In genomic region chr6:44194326-44194725, GRCh38 we compare ENCODE assay signal across 19 cellular contexts. TPM values are rescaled to one million over a fixed set of nuclear protein-coding genes. Genes with fewer than 3 reads are reported as not detected.
DNase-seq lines count a peak whose midpoint lies in the region; ATAC-seq, FAIRE-seq and TF ChIP-seq lines count a peak whose summit lies in the region.
"Had no signal": no experiment of that assay in that cellular context is flagged by ENCODE, and none has a peak within 500 bp of the region (broad histone marks: within the 10 kb centered on the region; RNA-seq: fewer than 3 reads in every experiment).

No MANE protein-coding gene starts in this region.

- H3K9me3 ChIP-seq in H1 (ENCODE audit: insufficient read depth in 2 of 2, low read depth in 1 of 2, low read length in 1 of 2) (no peaks in the 10 kb centered on the region), aorta (ENCODE audit: control insufficient read depth, low read length) (no peaks in the 10 kb centered on the region)
- H3K9me3 ChIP-seq: A549 had no signal

- H3K14ac ChIP-seq in H1 (ENCODE audit: insufficient read length), result no peak overlapping the region

- H4K91ac ChIP-seq in H1 (replicated peaks; ENCODE audit: insufficient read length, low read length), result no peak overlapping the region

- TF ChIP-seq POLR2A in H54 (IDR thresholded peaks at IDR 0.05; ENCODE audit: low read depth, low read length) (no peak), H1 (IDR thresholded peaks at IDR 0.05; ENCODE audit: control extremely low read depth in 1 of 2, low read depth in 2 of 2, low read length in 2 of 2) (no peak)

- peaks cover 3% of the 10 kb centered on the region; the same call in 1 of the 2 replicates for H3K23me2 ChIP-seq in H1 (ENCODE audit: low read depth, low read length)

- no peak overlapping the region for H2BK20ac ChIP-seq in H1 (ENCODE audit: low read length)

- POLR2A ChIA-PET in H1 (lab: Charles Lee; ENCODE audit: partially characterized antibody), result interaction anchor here (0.9 to 2.8 kb wide), 8 partner anchors 10 to 52 kb away, joined by 3 to 26 read pairs (median 6); partner anchors contain the start of genes HSP90AB1 and SLC29A1

- H3K4me1 ChIP-seq in H1 (replicated peaks in 1 of 4; ENCODE audit: control insufficient read depth in 3 of 4, insufficient read depth in 4 of 4, low read length in 3 of 4) (peaks cover 4 to 8% (median 4%) of the 10 kb centered on the region in 4 experiments; a peak in 6 of 7 replicates), mesendoderm (ENCODE audit: control insufficient read depth, low read depth, low read length) (peaks cover 8% of the 10 kb centered on the region), aorta (ENCODE audit: control insufficient read depth in 1 of 2, insufficient read depth in 2 of 2, low read length in 2 of 2) (no peaks in the 10 kb centered on the region)
- H3K4me1 ChIP-seq: A549 had no signal

- H2BK15ac ChIP-seq in H1 (ENCODE audit: low read length) (peak overlapping the region; percentile 74; the same call in 1 of the 2 replicates), mesendoderm (replicated peaks; ENCODE audit: low read depth) (no peak overlapping the region)

- no peak overlapping the region for H3K18ac ChIP-seq in H1 (ENCODE audit: extremely low read depth, low read length)
- no peak overlapping the region for H3K18ac ChIP-seq in mesendoderm (ENCODE audit: low read length)

- H3K27me3 ChIP-seq in H1 (replicated peaks in 1 of 4; ENCODE audit: control insufficient read depth in 3 of 4, extremely low read depth in 1 of 4, insufficient read depth in 3 of 4, low read length in 3 of 4) (no peaks in the 10 kb centered on the region; a peak in 1 of 7 replicates), mesendoderm (ENCODE audit: insufficient read depth, low read length, poor library complexity) (no peaks in the 10 kb centered on the region), aorta (ENCODE audit: control insufficient read depth in 1 of 2, insufficient read depth in 2 of 2, low read length in 1 of 2) (no peaks in the 10 kb centered on the region)

- H3K27me3 Mint-ChIP-seq in natural killer cell (ENCODE audit: low read depth in 2 of 2), result peaks cover 0 to 6% of the 10 kb centered on the region in 2 donors

- 0 out of 2 replicates have a peak overlapping the region, but pooled peaks have one; percentile 49 for H2BK5ac ChIP-seq in H1 (ENCODE audit: low read depth, low read length)
- H2BK5ac ChIP-seq in mesendoderm (ENCODE audit: low read length), result no peak overlapping the region

- H3K9me3 Mint-ChIP-seq in natural killer cell, result no peaks in the 10 kb centered on the region
- H3K9me3 Mint-ChIP-seq: CD8-positive, alpha-beta T cell had no signal

- DNase-seq in H54 (ENCODE audit: insufficient read length, low spot score), result peak; percentile 1
- no peak for DNase-seq in H1 (ENCODE audit: low read depth in 1 of 2, low spot score in 2 of 2)
- DNase-seq in mesendoderm, result no peak
- DNase-seq in aorta, result peak in 1 of 2 donors; percentile 25
- DNase-seq in NCI-H1930 (lab: John Stamatoyannopoulos, UW), result no peak
- DNase-seq in amygdala (lab: John Stamatoyannopoulos, UW), result no peak
- DNase-seq in natural killer cell, result no peak
- DNase-seq: CD8-positive, alpha-beta T cell; COR-L47; DMS53; KBM-7 had no signal

- H4K8ac ChIP-seq in H1 (ENCODE audit: extremely low read depth, insufficient read depth, low read length) (no peak overlapping the region), mesendoderm (ENCODE audit: low read depth, low read length) (no peak overlapping the region)

- no peak overlapping the region for H3K56ac ChIP-seq in H1 (replicated peaks; ENCODE audit: insufficient read length, low read depth, low read length)
- no peak overlapping the region for H3K56ac ChIP-seq in mesendoderm (ENCODE audit: low read length)

- H3K36me3 ChIP-seq in H1 (ENCODE audit: control insufficient read depth in 2 of 4, insufficient read depth in 4 of 4, low read length in 3 of 4) (no peaks in the 10 kb centered on the region), mesendoderm (ENCODE audit: control insufficient read depth, insufficient read depth, low read length) (no peaks in the 10 kb centered on the region), aorta (ENCODE audit: control insufficient read depth in 1 of 2, insufficient read depth in 2 of 2, low read length in 1 of 2) (no peaks in the 10 kb centered on the region)

- CTCF ChIA-PET in H1 (lab: Charles Lee; ENCODE audit: partially characterized antibody), result interaction anchor here (0.9 to 4.1 kb wide), 5 partner anchors 8 to 145 kb away, joined by 5 to 21 read pairs (median 7); no protein-coding TSS in a partner anchor

- H3K27ac Mint-ChIP-seq in natural killer cell, result no peak overlapping the region
- H3K27ac Mint-ChIP-seq: CD8-positive, alpha-beta T cell had no signal

- no peak overlapping the region for H3K27ac ChIP-seq in H1 (ENCODE audit: low read depth, low read length)
- no peak overlapping the region for H3K27ac ChIP-seq in mesendoderm (ENCODE audit: low read depth, low read length)
- H3K27ac ChIP-seq in aorta (ENCODE audit: low read depth in 1 of 2, low read length in 2 of 2), result no peak overlapping the region
- H3K27ac ChIP-seq: A549 had no signal

- H3K4ac ChIP-seq in H1 (replicated peaks; ENCODE audit: insufficient read length, low read depth, low read length) (no peak overlapping the region), mesendoderm (ENCODE audit: low read depth, low read length) (no peak overlapping the region)

- no peak for TF ChIP-seq CTCF in H1 (IDR thresholded peaks at IDR 0.05; ENCODE audit: control extremely low read depth in 1 of 3, insufficient read depth in 1 of 3, low read depth in 1 of 3, low read length in 3 of 3)
- no peak for TF ChIP-seq CTCF in natural killer cell (IDR thresholded peaks at IDR 0.05)

- H4K5ac ChIP-seq in H1 (ENCODE audit: insufficient read length, low read depth, low read length) (no peak overlapping the region), mesendoderm (ENCODE audit: low read length) (no peak overlapping the region)

- H3K79me1 ChIP-seq in H1 (ENCODE audit: low read depth, low read length) (no peaks in the 10 kb centered on the region), mesendoderm (ENCODE audit: low read length) (no peaks in the 10 kb centered on the region)

- H3K4me3 Mint-ChIP-seq in natural killer cell, result no peak overlapping the region
- H3K4me3 Mint-ChIP-seq: CD14-positive monocyte; CD8-positive, alpha-beta T cell had no signal

- H3K4me2 ChIP-seq in H1 (ENCODE audit: insufficient read depth in 1 of 2, low read depth in 2 of 2, low read length in 2 of 2), result no peak overlapping the region
- no peak overlapping the region for H3K4me2 ChIP-seq in mesendoderm (ENCODE audit: low read length)
- H3K4me2 ChIP-seq: A549 had no signal

- no peak overlapping the region for H3K9ac ChIP-seq in H1 (replicated peaks in 1 of 4; ENCODE audit: extremely low read depth in 1 of 4, low read depth in 3 of 4, low read length in 3 of 4)
- no peak overlapping the region for H3K9ac ChIP-seq in mesendoderm (ENCODE audit: low read length)

- H4K20me1 ChIP-seq in H1 (replicated peaks in 1 of 2; ENCODE audit: control insufficient read depth in 1 of 2, insufficient read depth in 2 of 2, low read length in 2 of 2), result no peaks in the 10 kb centered on the region

- TF ChIP-seq EP300 in H1 (IDR thresholded peaks at IDR 0.05; ENCODE audit: borderline replicate concordance in 1 of 2, low read depth in 2 of 2, low read length in 2 of 2), result no peak

- no peak overlapping the region for H2AFZ ChIP-seq in H1 (ENCODE audit: low read length)

- H2AK5ac ChIP-seq in H1 (ENCODE audit: low read depth, low read length) (no peak overlapping the region), mesendoderm (ENCODE audit: low read length) (no peak overlapping the region)

- H2BK12ac ChIP-seq in H1 (ENCODE audit: low read depth, low read length), result peak overlapping the region; percentile 22; the same call in 1 of the 2 replicates

- ATAC-seq in aorta (ENCODE audit: low FRiP score) (peak; percentile 36), natural killer cell (no peak)
- ATAC-seq: A549; CD8-positive, alpha-beta T cell; GM12878 had no signal

- H3K4me3 ChIP-seq in H1 (ENCODE audit: extremely low read depth in 1 of 4, insufficient read depth in 2 of 4, low read depth in 3 of 4, low read length in 4 of 4) (no peak overlapping the region), mesendoderm (ENCODE audit: low read length) (no peak overlapping the region), aorta (ENCODE audit: low read length in 2 of 2) (no peak overlapping the region)
- H3K4me3 ChIP-seq: A549, GM12878 had no signal

- H3K4me1 Mint-ChIP-seq in natural killer cell, result peaks cover 11% of the 10 kb centered on the region in 2 donors

- H2BK120ac ChIP-seq in H1 (replicated peaks; ENCODE audit: low read depth, low read length) (no peak overlapping the region), mesendoderm (ENCODE audit: low read depth, low read length) (no peak overlapping the region)

- H3K23ac ChIP-seq in H1 (ENCODE audit: insufficient read length) (no peak overlapping the region), mesendoderm (ENCODE audit: low read length) (peak overlapping the region; percentile 45)

- 80% methylated on average over 5 of the region's 5 CpGs; no CpG with 5 or more reads in 1 of the 2 experiments for WGBS in H1 (ENCODE audit: extremely low coverage in 1 of 2, insufficient coverage in 1 of 2, insufficient read length in 1 of 2, insufficient replicate concordance in 2 of 2, low coverage in 1 of 2, low lambda C conversion rate in 2 of 2, missing lambda C conversion rate in 1 of 2), 2 experiments
- WGBS in mesendoderm (ENCODE audit: extremely low coverage, insufficient coverage, low lambda C conversion rate), result no CpG with 5 or more reads among the region's 5 CpGs
- WGBS in aorta, 2 donors, result 79 to 95% methylated on average over 5 of the region's 5 CpGs

- H3K36me3 Mint-ChIP-seq in natural killer cell, result no peaks in the 10 kb centered on the region
- H3K36me3 Mint-ChIP-seq: CD14-positive monocyte; CD8-positive, alpha-beta T cell had no signal

- TF ChIP-seq RAD21 in H1 (IDR thresholded peaks at IDR 0.05 in 1 of 2, conservative IDR thresholded peaks at IDR 0.05 in 1 of 2; ENCODE audit: low read depth in 2 of 2, low read length in 2 of 2), result no peak

- no peak for FAIRE-seq in H54 (lab: Jason Lieb, UNC)
- no peak for FAIRE-seq in H1 (lab: Jason Lieb, UNC)
- FAIRE-seq: A549, GM12878, GM18507 had no signal

- intact Hi-C loops in aorta (cut with DNase I), result no loop called here
- intact Hi-C loops in natural killer cell (cut with micrococcal nuclease), result no loop called here

- H3K79me2 ChIP-seq in H1 (ENCODE audit: control insufficient read depth in 1 of 2, insufficient read depth in 2 of 2, low read length in 2 of 2) (no peaks in the 10 kb centered on the region), mesendoderm (ENCODE audit: control insufficient read depth, insufficient read depth, low read length) (no peaks in the 10 kb centered on the region)

RNA-seq across cellular contexts. Expression of gene MYMX, which starts 22.4 kb away (rescaled TPM):
- 4.7 and 5.2 TPM in 2 replicates for total RNA-seq in H1 (2021; fragmentation: NEBNext Ultra II Directional; extraction: Animal tissue kit (Norgen Biotek cat#: 25700))
- 5.3 and 6.9 TPM in 2 replicates for polyA plus RNA-seq in H1 (2011; rRNA removed)
- polyA plus RNA-seq in H1 (2011; cell fraction: cytosol; rRNA removed), result 6.9 TPM
- polyA plus RNA-seq in H1 (2011; cell fraction: nucleus; rRNA removed), result 8.2 TPM
- 7.5 to 8.9 TPM (median 7.9 TPM) in 4 replicates for polyA plus RNA-seq in H1 (2012, experiment 1 of 2)
- 9.3 TPM for polyA plus RNA-seq in H1 (2012, experiment 2 of 2)
- polyA plus RNA-seq in H1 (2013, experiment 1 of 2), result 10.1 TPM
- 10.6 TPM for polyA plus RNA-seq in H1 (2013, experiment 2 of 2)
- polyA minus RNA-seq in H1 (2011; rRNA and poly(A)+ RNA removed), result 3.2 and 3.8 TPM in 2 replicates
- 5.0 TPM for polyA minus RNA-seq in H1 (2011; cell fraction: cytosol; rRNA and poly(A)+ RNA removed)
- polyA minus RNA-seq in H1 (2011; cell fraction: nucleus; rRNA and poly(A)+ RNA removed), result 5.1 TPM
- polyA plus RNA-seq in mesendoderm (2013, experiment 1 of 2), result 0.97 TPM
- polyA plus RNA-seq in mesendoderm (2013, experiment 2 of 2), result 0.98 TPM
- total RNA-seq in aorta, result 1 to 10 TPM in 1 of 2 donors, not detected in 1; 1.6 TPM
- polyA plus RNA-seq in aorta, result 1 to 10 TPM in 1 of 2 donors, not detected in 1; 1.3 TPM
- not detected for total RNA-seq in natural killer cell
- total RNA-seq: CD8-positive, alpha-beta T cell; Daoy; GM12878; H4 had no signal
- polyA plus RNA-seq: A549, AG04450, BJ, CD14-positive monocyte, GM12878 had no signal

RNA-seq across cellular contexts. Expression of gene SLC29A1, which starts 29.1 kb away (rescaled TPM):
- total RNA-seq in H1 (2021; fragmentation: NEBNext Ultra II Directional; extraction: Animal tissue kit (Norgen Biotek cat#: 25700)), result 187 and 196 TPM in 2 replicates
- 558 and 626 TPM in 2 replicates for polyA plus RNA-seq in H1 (2011; rRNA removed)
- polyA plus RNA-seq in H1 (2011; cell fraction: cytosol; rRNA removed), result 409 TPM
- 636 TPM for polyA plus RNA-seq in H1 (2011; cell fraction: nucleus; rRNA removed)
- polyA plus RNA-seq in H1 (2012, experiment 1 of 2), result 210 to 268 TPM (median 256 TPM) in 4 replicates
- polyA plus RNA-seq in H1 (2012, experiment 2 of 2), result 267 TPM
- 396 TPM for polyA plus RNA-seq in H1 (2013, experiment 1 of 2)
- 418 TPM for polyA plus RNA-seq in H1 (2013, experiment 2 of 2)
- polyA minus RNA-seq in H1 (2011; rRNA and poly(A)+ RNA removed), result 456 and 664 TPM in 2 replicates
- 124 TPM for polyA minus RNA-seq in H1 (2011; cell fraction: cytosol; rRNA and poly(A)+ RNA removed)
- 168 TPM for polyA minus RNA-seq in H1 (2011; cell fraction: nucleus; rRNA and poly(A)+ RNA removed)
- 76.7 TPM for polyA plus RNA-seq in mesendoderm (2013, experiment 1 of 2)
- 79.0 TPM for polyA plus RNA-seq in mesendoderm (2013, experiment 2 of 2)
- 100 to 1,000 TPM; 121 to 142 TPM for total RNA-seq in aorta
- 100 to 1,000 TPM in 1 of 2 donors, 10 to 100 TPM in 1; 38.3 to 120 TPM for polyA plus RNA-seq in aorta
- 1 to 10 TPM; 2.2 to 5.5 (median 5.2) TPM for total RNA-seq in natural killer cell

RNA-seq across cellular contexts. Expression of gene CAPN11, which starts 35.7 kb away (rescaled TPM):
- total RNA-seq in H1 (2021; fragmentation: NEBNext Ultra II Directional; extraction: Animal tissue kit (Norgen Biotek cat#: 25700)), result 0.97 and 1.2 TPM in 2 replicates
- polyA plus RNA-seq in H1 (2011; rRNA removed) (0.95 and 1.8 TPM in 2 replicates), aorta (under 1 TPM in 1 of 2 donors, not detected in 1; 0.46 TPM)
- polyA plus RNA-seq in H1 (2011; cell fraction: cytosol; rRNA removed), result 1.4 TPM
- 7.7 TPM for polyA plus RNA-seq in H1 (2011; cell fraction: nucleus; rRNA removed)
- polyA plus RNA-seq in H1 (2012, experiment 1 of 2), result 1.0 to 1.9 TPM (median 1.2 TPM) in 4 replicates
- polyA plus RNA-seq in H1 (2012, experiment 2 of 2), result 0.92 TPM
- 1.2 TPM for polyA plus RNA-seq in H1 (2013, experiment 1 of 2)
- 0.99 TPM for polyA plus RNA-seq in H1 (2013, experiment 2 of 2)
- polyA minus RNA-seq in H1 (2011; rRNA and poly(A)+ RNA removed), result 1.0 and 1.2 TPM in 2 replicates
- polyA minus RNA-seq in H1 (2011; cell fraction: cytosol; rRNA and poly(A)+ RNA removed), result 1.2 TPM
- 1.3 TPM for polyA minus RNA-seq in H1 (2011; cell fraction: nucleus; rRNA and poly(A)+ RNA removed)
- polyA plus RNA-seq in mesendoderm (2013, experiment 1 of 2), result 0.18 TPM
- polyA plus RNA-seq in mesendoderm (2013, experiment 2 of 2), result 0.22 TPM
- total RNA-seq in aorta (1 to 10 TPM in 1 of 2 donors, under 1 TPM in 1; 0.81 to 2.2 TPM), natural killer cell (not detected)
- total RNA-seq: Daoy, H4 had no signal
- polyA plus RNA-seq: CD14-positive monocyte had no signal

RNA-seq across cellular contexts. Expression of gene HSP90AB1, which starts 52.6 kb away (rescaled TPM):
- total RNA-seq in H1 (2021; fragmentation: NEBNext Ultra II Directional; extraction: Animal tissue kit (Norgen Biotek cat#: 25700)), result 2,224 and 2,297 TPM in 2 replicates
- polyA plus RNA-seq in H1 (2011; rRNA removed), result 1,244 and 1,564 TPM in 2 replicates
- polyA plus RNA-seq in H1 (2011; cell fraction: cytosol; rRNA removed), result 1,987 TPM
- polyA plus RNA-seq in H1 (2011; cell fraction: nucleus; rRNA removed), result 1,165 TPM
- 2,191 to 2,644 TPM (median 2,404 TPM) in 4 replicates for polyA plus RNA-seq in H1 (2012, experiment 1 of 2)
- 384 TPM for polyA plus RNA-seq in H1 (2012, experiment 2 of 2)
- 1,706 TPM for polyA plus RNA-seq in H1 (2013, experiment 1 of 2)
- 1,654 TPM for polyA plus RNA-seq in H1 (2013, experiment 2 of 2)
- 1,724 and 1,899 TPM in 2 replicates for polyA minus RNA-seq in H1 (2011; rRNA and poly(A)+ RNA removed)
- polyA minus RNA-seq in H1 (2011; cell fraction: cytosol; rRNA and poly(A)+ RNA removed), result 850 TPM
- polyA minus RNA-seq in H1 (2011; cell fraction: nucleus; rRNA and poly(A)+ RNA removed), result 610 TPM
- 2,015 TPM for polyA plus RNA-seq in mesendoderm (2013, experiment 1 of 2)
- 2,012 TPM for polyA plus RNA-seq in mesendoderm (2013, experiment 2 of 2)
- total RNA-seq in aorta, result 100 to 1,000 TPM; 490 to 636 TPM
- polyA plus RNA-seq in aorta, result 100 to 1,000 TPM; 385 to 391 TPM
- total RNA-seq in natural killer cell, result 100 to 1,000 TPM; 256 to 372 (median 308) TPM

Comparison
In these comparisons a context has a peak if more than half of its experiments do, and no peak if none do; other contexts are left out.
1. RNA of gene SLC29A1, which starts 29.1 kb away (total RNA-seq): 187 to 196 TPM in H1 and 121 to 142 TPM in aorta; 2.2 to 5.5 TPM in natural killer cell; every median in the first group is over 10 times any median in the second.